ENCODE assay signal across 8 cellular contexts in the genomic region with DNA sequence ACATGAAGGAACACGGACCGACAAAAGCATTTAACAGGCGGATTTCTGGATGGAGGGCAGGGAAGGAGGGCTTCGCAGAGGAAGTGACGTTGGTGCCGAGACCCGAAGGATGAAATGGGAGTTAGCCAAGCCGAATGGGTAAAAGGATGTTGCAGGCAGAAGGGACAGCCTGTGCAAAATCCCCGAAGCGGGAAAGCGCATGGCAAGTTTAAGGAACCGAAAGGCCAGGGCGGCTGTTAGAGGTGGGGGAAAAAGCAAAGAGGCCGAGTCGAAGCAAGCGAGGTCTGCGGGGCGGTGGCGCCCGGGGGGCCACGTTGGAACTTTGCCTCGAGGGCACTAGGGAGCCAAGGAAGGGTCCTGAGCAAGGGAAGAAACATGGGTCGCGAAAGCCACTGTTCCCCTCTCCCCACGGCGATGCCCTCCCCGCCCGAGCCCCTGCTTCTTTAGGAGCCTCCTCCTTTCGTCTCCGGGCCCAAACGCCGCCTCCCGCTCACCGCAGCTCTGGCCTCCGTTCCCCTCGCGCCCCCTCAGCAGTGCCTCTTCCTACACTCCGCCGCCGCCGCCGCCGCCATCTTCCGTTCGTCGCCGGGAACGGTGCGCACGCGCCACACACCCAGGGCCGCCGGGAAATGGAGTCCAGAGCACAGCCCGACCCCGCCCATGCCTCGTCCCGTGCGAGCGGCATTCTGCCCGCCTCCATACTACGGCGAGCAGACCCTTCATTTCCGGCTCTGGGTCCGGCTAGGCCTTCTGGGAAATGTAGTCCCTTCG. TPM values are rescaled to one million over a fixed set of nuclear protein-coding genes. Genes with fewer than 3 reads are reported as not detected.
DNase-seq lines count a peak whose midpoint lies in the region; ATAC-seq, FAIRE-seq and TF ChIP-seq lines count a peak whose summit lies in the region.

A gene (minus strand): TSS at position 584 of the 771 bp plus-strand sequence. CDS start 8,652 bp downstream, outside the sequence.

- peak within 1 kb of the TSS; percentile 80 for H3K27ac ChIP-seq in keratinocyte (ENCODE audit: control insufficient read depth, insufficient read depth, low read length)

- H4K20me1 ChIP-seq in keratinocyte (ENCODE audit: control insufficient read depth, extremely low read depth, insufficient read depth, low read length), result no peaks in the 10 kb centered on the region

- H3K9ac ChIP-seq in keratinocyte (ENCODE audit: control insufficient read depth, extremely low read depth, insufficient read depth, low read length), result peak within 1 kb of the TSS; percentile 91

- TF ChIP-seq CTCF in AG10803 (conservative IDR thresholded peaks at IDR 0.05; ENCODE audit: low read length) (no peak), keratinocyte (optimal IDR thresholded peaks at IDR 0.05 in 1 of 3, IDR thresholded peaks at IDR 0.05 in 1 of 3, conservative IDR thresholded peaks at IDR 0.05 in 1 of 3; ENCODE audit: extremely low read depth in 1 of 3, insufficient read depth in 2 of 3, low read length in 3 of 3) (no peak)

- ATAC-seq in GM19043 (IDR thresholded peaks at IDR 0.05; ENCODE audit: low read depth, unreplicated experiment) (peak; percentile 79), HG03378 (IDR thresholded peaks at IDR 0.05; ENCODE audit: unreplicated experiment) (peak; percentile 86)

- peak within 1 kb of the TSS; percentile 97 for H2AFZ ChIP-seq in keratinocyte (ENCODE audit: control insufficient read depth, low read length)

- peak; percentile 83 for FAIRE-seq in keratinocyte (lab: Jason Lieb, UNC)

- peaks cover 37% of the 10 kb centered on the region for H3K27me3 ChIP-seq in keratinocyte (ENCODE audit: control insufficient read depth, extremely low read depth, insufficient read depth, low read length)

- peaks cover 37% of the 10 kb centered on the region for H3K79me2 ChIP-seq in keratinocyte (ENCODE audit: control insufficient read depth, insufficient read depth, low read length)

- peaks cover 10% of the 10 kb centered on the region for H3K4me1 ChIP-seq in keratinocyte (ENCODE audit: control insufficient read depth, extremely low read depth, insufficient read depth, low read length)

- DNase-seq in AG10803 (ENCODE audit: low read depth) (peak; percentile 97), NCI-H510A (lab: John Stamatoyannopoulos, UW) (peak; percentile 99), cerebellum (ENCODE audit: low spot score) (peak; percentile 100), keratinocyte (ENCODE audit: low read depth, low spot score) (peak; percentile 82)
- DNase-seq in activated CD4-positive, alpha-beta T cell treated with anti-CD3 and anti-CD28 coated beads for 1 hour, result peak; percentile 98
- DNase-seq in stimulated activated CD4-positive, alpha-beta T cell treated with anti-CD3 and anti-CD28 coated beads, Interleukin-15, amount 100 ng/mL, for 1 hour (ENCODE audit: low read depth in 1 of 2, low spot score in 1 of 2), result peak; percentile 97

- H3K36me3 ChIP-seq in keratinocyte (ENCODE audit: control insufficient read depth in 2 of 2, extremely low read depth in 1 of 2, insufficient read depth in 2 of 2, low read length in 2 of 2), result peaks cover 7 to 8% of the 10 kb centered on the region in 2 experiments

- no peaks in the 10 kb centered on the region for H3K9me3 ChIP-seq in keratinocyte (ENCODE audit: control insufficient read depth, low read depth, low read length)

- H3K4me2 ChIP-seq in keratinocyte (ENCODE audit: control insufficient read depth, extremely low read depth, insufficient read depth, low read depth, low read length), result peak within 1 kb of the TSS; percentile 95

- dilution Hi-C loops in keratinocyte (cut with MboI; ENCODE audit: extremely low pct_ligation_motif_present, low sequenced_read_pairs), result no loop called here

- no peaks in the 10 kb centered on the region for H3K9me1 ChIP-seq in keratinocyte (ENCODE audit: control insufficient read depth, extremely low read depth, insufficient read depth, low read length)

- peak within 1 kb of the TSS; percentile 99 for H3K4me3 ChIP-seq in AG10803 (ENCODE audit: low read length)
- H3K4me3 ChIP-seq in keratinocyte (ENCODE audit: control insufficient read depth in 2 of 3, extremely low read depth in 1 of 3, insufficient read depth in 2 of 3, low read depth in 1 of 3, low read length in 3 of 3), result peak within 1 kb of the TSS; percentile 76 to 100 (median 94)

RNA-seq across cellular contexts. Expression of the gene that starts here (rescaled TPM):
- total RNA-seq in cerebellum, result 27.1 TPM
- polyA plus RNA-seq in keratinocyte, result 43.8 to 63.2 TPM (median 56.0 TPM) in 3 replicates
- polyA plus RNA-seq in keratinocyte (2011; ENCODE audit: low read depth), result 51.1 TPM
- 43.6 and 48.5 TPM in 2 replicates for polyA plus RNA-seq in keratinocyte (2011; cell fraction: cytosol; rRNA removed)
- polyA plus RNA-seq in keratinocyte (2011; cell fraction: nucleus; rRNA removed), result 105 and 128 TPM in 2 replicates
- polyA plus RNA-seq in keratinocyte (2012; ENCODE audit: low replicate concordance), result 29.5 and 45.4 TPM in 2 replicates
- polyA minus RNA-seq in keratinocyte, result 82.5 to 138 TPM (median 95.2 TPM) in 3 replicates
- 75.6 TPM for polyA minus RNA-seq in keratinocyte (2011; cell fraction: cytosol; rRNA and poly(A)+ RNA removed)
- 44.7 and 61.0 TPM in 2 replicates for polyA minus RNA-seq in keratinocyte (2011; cell fraction: nucleus; rRNA and poly(A)+ RNA removed)

Comparison
In these comparisons a context has a peak if more than half of its experiments do, and no peak if none do; other contexts are left out.
1. Peak in every context shown above with its lines: DNase-seq, ATAC-seq, H3K4me3 ChIP-seq and H3K27ac ChIP-seq.